ENCODE assay signal across 8 cellular contexts in the genomic region with DNA sequence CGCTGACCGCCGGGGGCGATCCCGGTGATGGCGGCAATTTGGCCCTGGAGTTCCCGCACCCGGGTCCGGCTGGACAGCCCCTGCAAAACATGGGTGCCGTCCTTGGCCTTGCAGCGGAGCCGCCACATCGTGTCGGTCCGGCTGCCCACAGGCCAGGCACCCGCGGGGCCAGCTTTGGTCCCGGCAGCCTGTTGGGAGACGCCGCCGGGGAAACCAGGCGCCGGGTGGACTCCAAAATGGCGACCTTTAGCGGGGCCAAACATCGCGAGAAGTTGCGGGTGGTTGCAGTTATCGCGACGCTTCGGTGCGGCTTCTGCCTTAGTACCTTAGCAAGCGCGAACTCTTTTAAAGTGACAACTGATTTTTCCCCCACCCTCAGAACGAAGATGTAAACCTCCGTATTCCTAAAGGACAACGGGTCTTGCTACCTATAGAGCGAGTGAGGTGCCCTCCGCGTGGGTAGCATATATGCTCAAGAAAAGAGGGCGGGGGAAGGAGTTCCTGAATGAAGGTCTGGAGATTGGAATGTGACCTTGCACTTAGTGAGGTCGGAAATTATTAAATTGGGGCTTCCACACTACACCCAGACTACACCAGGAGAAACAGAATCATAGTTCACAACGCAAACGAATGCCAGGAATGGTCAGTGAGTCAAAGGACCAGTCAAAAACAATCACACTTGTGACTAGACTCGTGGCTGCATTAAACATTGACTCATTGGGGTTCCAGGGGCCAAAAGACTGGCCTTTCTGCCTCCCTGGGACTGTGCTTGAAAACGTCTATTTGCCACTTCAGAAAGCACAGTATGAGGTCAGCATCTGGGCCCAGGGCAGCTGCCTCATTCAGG. TPM values are rescaled to one million over a fixed set of nuclear protein-coding genes. Genes with fewer than 3 reads are reported as not detected.
DNase-seq lines count a peak whose midpoint lies in the region; ATAC-seq and TF ChIP-seq lines count a peak whose summit lies in the region.

A gene (minus strand): TSS at position 441 of the 847 bp plus-strand sequence. CDS start 178 bp downstream, at position 263.

- intact Hi-C loops in vagina (cut with DNase I): no loop called here

- H3K36me3 ChIP-seq in vagina: peaks cover 0 to 12% of the 10 kb centered on the region in 2 donors

- no peak for TF ChIP-seq CTCF in vagina (IDR thresholded peaks at IDR 0.05)

- no peaks in the 10 kb centered on the region for H3K9me3 ChIP-seq in vagina

- H3K4me3 ChIP-seq in vagina: peak within 1 kb of the TSS; percentile 79 to 97

- ATAC-seq in HG02678 (IDR thresholded peaks at IDR 0.05; ENCODE audit: unreplicated experiment): peak; percentile 52

- DNase-seq in GM04504 (ENCODE audit: low read depth): peak; percentile 80
- DNase-seq in NCI-H2029 treated with DMSO at 0.1 percent for 48 hours (lab: John Stamatoyannopoulos, UW): peak; percentile 31
- peak; percentile 61 for DNase-seq in T1000 (lab: John Stamatoyannopoulos, UW)
- peak; percentile 97 for DNase-seq in astrocyte of the hippocampus (ENCODE audit: low read depth, low spot score)
- DNase-seq in hippocampal formation (lab: John Stamatoyannopoulos, UW): peak; percentile 77 to 80
- peak; percentile 97 for DNase-seq in renal cortical epithelial cell (ENCODE audit: low read depth)
- peak in 1 of 2 donors; percentile 85 for DNase-seq in vagina (ENCODE audit: extremely low spot score in 2 of 2)

- H3K4me1 ChIP-seq in vagina: peaks cover 50% of the 10 kb centered on the region

- H3K27me3 ChIP-seq in vagina: no peaks in the 10 kb centered on the region

- peak within 1 kb of the TSS; percentile 92 for H3K27ac ChIP-seq in vagina

- no peak for TF ChIP-seq POLR2A in vagina (IDR thresholded peaks at IDR 0.05)

RNA-seq across cellular contexts. Expression of the gene that starts here (rescaled TPM):
- total RNA-seq in renal cortical epithelial cell (15.1 and 15.5 TPM in 2 replicates), vagina (25.3 TPM)
